8 cellular contexts compared by ENCODE assay signal in genomic region chr7:108525327-108525984, GRCh38. TPM values are rescaled to one million over a fixed set of nuclear protein-coding genes. Genes with fewer than 3 reads are reported as not detected.
DNase-seq lines count a peak whose midpoint lies in the region; ATAC-seq and TF ChIP-seq lines count a peak whose summit lies in the region.

No MANE protein-coding gene starts in this region.

- H3K4me3 Mint-ChIP-seq in activated B cell treated with CpG ODN at 0.5 μM for 24 hours = peak overlapping the region; percentile 96

- no peaks in the 10 kb centered on the region for H3K9me3 Mint-ChIP-seq in activated B cell treated with CpG ODN at 0.5 μM for 24 hours

- peaks cover 56% of the 10 kb centered on the region for H3K4me1 Mint-ChIP-seq in activated B cell treated with CpG ODN at 0.5 μM for 24 hours

- H3K27me3 ChIP-seq in BJ (ENCODE audit: control insufficient read depth, insufficient read depth, low read length) (no peaks in the 10 kb centered on the region), foreskin keratinocyte (no peaks in the 10 kb centered on the region)

- H3K4me1 ChIP-seq in foreskin keratinocyte = peaks cover 5% of the 10 kb centered on the region

- ATAC-seq in GM18519 (IDR thresholded peaks at IDR 0.05; ENCODE audit: low FRiP score, unreplicated experiment) = peak; percentile 20
- peak; percentile 42 for ATAC-seq in HG02970 (IDR thresholded peaks at IDR 0.05; ENCODE audit: low FRiP score, unreplicated experiment)
- peak; percentile 26 for ATAC-seq in activated B cell treated with CpG ODN at 0.5 μM for 24 hours (ENCODE audit: low read depth)
- ATAC-seq in foreskin keratinocyte = peak; percentile 67

- H3K4me3 ChIP-seq in BJ (ENCODE audit: low read depth, low read length) = peak overlapping the region; percentile 78

- peak; percentile 13 for DNase-seq in BJ (ENCODE audit: low read depth)
- DNase-seq in NCI-H1694 treated with DMSO at 0.1 percent for 48 hours (lab: John Stamatoyannopoulos, UW) = peak; percentile 84
- DNase-seq in activated B cell treated with CpG ODN at 0.5 μM for 24 hours = no peak
- DNase-seq in foreskin keratinocyte = peak; percentile 68 to 84
- DNase-seq in non-pigmented ciliary epithelial cell (ENCODE audit: low read depth) = peak; percentile 27
- no peak for DNase-seq in T-helper 9 cell

- H3K27ac ChIP-seq in foreskin keratinocyte = peak overlapping the region; percentile 89

- H3K36me3 Mint-ChIP-seq in activated B cell treated with CpG ODN at 0.5 μM for 24 hours (ENCODE audit: low read depth) = peaks cover 33% of the 10 kb centered on the region

- peak overlapping the region; percentile 97 for H3K27ac Mint-ChIP-seq in activated B cell treated with CpG ODN at 0.5 μM for 24 hours

- H3K36me3 ChIP-seq in BJ (ENCODE audit: control insufficient read depth, insufficient read depth, low read length) = no peaks in the 10 kb centered on the region

- H3K27me3 Mint-ChIP-seq in activated B cell treated with CpG ODN at 0.5 μM for 24 hours = no peaks in the 10 kb centered on the region

- intact Hi-C loops in activated B cell treated with CpG ODN at 0.5 μM for 24 hours (cut with micrococcal nuclease) = loop anchor here (10.0 kb wide), 1 partner anchor 631 kb away; the partner anchor contains the start of gene DLD

- CTCF ChIA-PET in BJ (lab: Yijun Ruan, JAX) = interaction anchor here (0.8 to 2.1 kb wide), 3 partner anchors 13 to 347 kb away, joined by 3 to 13 read pairs (median 3); no protein-coding TSS in a partner anchor
- CTCF ChIA-PET in activated B cell treated with CpG ODN at 0.5 μM for 24 hours (lab: Charles Lee) = interaction anchor here (1.0 to 2.6 kb wide), 6 partner anchors 22 to 80 kb away, joined by 3 to 12 read pairs (median 4); partner anchors contain the start of genes DNAJB9 and THAP5

- POLR2A ChIA-PET in BJ (lab: Charles Lee) (interaction anchor here (0.6 kb wide), 1 partner anchor 44 kb away, joined by 3 read pairs; the partner anchor contains the start of genes DNAJB9 and THAP5), activated B cell treated with CpG ODN at 0.5 μM for 24 hours (lab: Charles Lee) (interaction anchor here (0.8 to 4.8 kb wide), 16 partner anchors 10 to 782 kb away, joined by 3 to 125 read pairs (median 4); partner anchors contain the start of genes CBLL1, DNAJB9 and THAP5)

- TF ChIP-seq CTCF in BJ (IDR thresholded peaks at IDR 0.05; ENCODE audit: insufficient read depth, low read depth, low read length) (no peak), activated B cell treated with CpG ODN at 0.5 μM for 24 hours (IDR thresholded peaks at IDR 0.05) (no peak), foreskin keratinocyte (conservative IDR thresholded peaks at IDR 0.05) (peak; percentile 1)

RNA-seq across cellular contexts. Expression of gene PNPLA8, which starts 0.5 kb away (rescaled TPM):
- 7.8 and 19.8 TPM in 2 replicates for polyA plus RNA-seq in BJ (2011; rRNA removed)
- polyA minus RNA-seq in BJ (2011; rRNA and poly(A)+ RNA removed) = 6.4 and 9.9 TPM in 2 replicates
- total RNA-seq in activated B cell treated with CpG ODN at 0.5 μM for 24 hours = 20.9 and 25.5 TPM in 2 replicates
- 16.5 and 17.4 TPM in 2 replicates for total RNA-seq in foreskin keratinocyte
- polyA plus RNA-seq in foreskin keratinocyte = 5.4 and 7.1 TPM in 2 replicates

RNA-seq across cellular contexts. Expression of gene THAP5, which starts 44.0 kb away (rescaled TPM):
- polyA plus RNA-seq in BJ (2011; rRNA removed) (4.9 and 10.1 TPM in 2 replicates), foreskin keratinocyte (6.0 and 6.9 TPM in 2 replicates)
- 5.2 and 5.8 TPM in 2 replicates for polyA minus RNA-seq in BJ (2011; rRNA and poly(A)+ RNA removed)
- total RNA-seq in activated B cell treated with CpG ODN at 0.5 μM for 24 hours (22.1 and 26.3 TPM in 2 replicates), foreskin keratinocyte (20.7 and 21.6 TPM in 2 replicates)

RNA-seq across cellular contexts. Expression of gene DNAJB9, which starts 44.2 kb away (rescaled TPM):
- 9.0 and 11.2 TPM in 2 replicates for polyA plus RNA-seq in BJ (2011; rRNA removed)
- polyA minus RNA-seq in BJ (2011; rRNA and poly(A)+ RNA removed) = 1.6 and 2.2 TPM in 2 replicates
- total RNA-seq in activated B cell treated with CpG ODN at 0.5 μM for 24 hours = 9.0 and 9.9 TPM in 2 replicates
- total RNA-seq in foreskin keratinocyte = 12.4 and 15.6 TPM in 2 replicates
- 8.7 and 9.6 TPM in 2 replicates for polyA plus RNA-seq in foreskin keratinocyte

Comparison
In these comparisons a context has a peak if more than half of its experiments do, and no peak if none do; other contexts are left out.
1. DNase-seq: peak in BJ (single experiment), NCI-H1694 treated with DMSO at 0.1 percent for 48 hours (single experiment), foreskin keratinocyte (2 of 2) and non-pigmented ciliary epithelial cell (single experiment); none in activated B cell treated with CpG ODN at 0.5 μM for 24 hours (single experiment) and T-helper 9 cell (single experiment).
2. Peak in every context shown above with its lines, with median percentiles within 50 percentile points of each other: ATAC-seq.